1 cellular context compared by ENCODE assay signal in genomic region chr1:22364764-22365163, GRCh38.
TF ChIP-seq lines count a peak whose summit lies in the region.

No MANE protein-coding gene starts in this region.

TF ChIP-seq in K562, 482 proteins besides CTCF, POLR2A, EP300 and RAD21 (continued from another document):
- TF ChIP-seq, protein P1, sequence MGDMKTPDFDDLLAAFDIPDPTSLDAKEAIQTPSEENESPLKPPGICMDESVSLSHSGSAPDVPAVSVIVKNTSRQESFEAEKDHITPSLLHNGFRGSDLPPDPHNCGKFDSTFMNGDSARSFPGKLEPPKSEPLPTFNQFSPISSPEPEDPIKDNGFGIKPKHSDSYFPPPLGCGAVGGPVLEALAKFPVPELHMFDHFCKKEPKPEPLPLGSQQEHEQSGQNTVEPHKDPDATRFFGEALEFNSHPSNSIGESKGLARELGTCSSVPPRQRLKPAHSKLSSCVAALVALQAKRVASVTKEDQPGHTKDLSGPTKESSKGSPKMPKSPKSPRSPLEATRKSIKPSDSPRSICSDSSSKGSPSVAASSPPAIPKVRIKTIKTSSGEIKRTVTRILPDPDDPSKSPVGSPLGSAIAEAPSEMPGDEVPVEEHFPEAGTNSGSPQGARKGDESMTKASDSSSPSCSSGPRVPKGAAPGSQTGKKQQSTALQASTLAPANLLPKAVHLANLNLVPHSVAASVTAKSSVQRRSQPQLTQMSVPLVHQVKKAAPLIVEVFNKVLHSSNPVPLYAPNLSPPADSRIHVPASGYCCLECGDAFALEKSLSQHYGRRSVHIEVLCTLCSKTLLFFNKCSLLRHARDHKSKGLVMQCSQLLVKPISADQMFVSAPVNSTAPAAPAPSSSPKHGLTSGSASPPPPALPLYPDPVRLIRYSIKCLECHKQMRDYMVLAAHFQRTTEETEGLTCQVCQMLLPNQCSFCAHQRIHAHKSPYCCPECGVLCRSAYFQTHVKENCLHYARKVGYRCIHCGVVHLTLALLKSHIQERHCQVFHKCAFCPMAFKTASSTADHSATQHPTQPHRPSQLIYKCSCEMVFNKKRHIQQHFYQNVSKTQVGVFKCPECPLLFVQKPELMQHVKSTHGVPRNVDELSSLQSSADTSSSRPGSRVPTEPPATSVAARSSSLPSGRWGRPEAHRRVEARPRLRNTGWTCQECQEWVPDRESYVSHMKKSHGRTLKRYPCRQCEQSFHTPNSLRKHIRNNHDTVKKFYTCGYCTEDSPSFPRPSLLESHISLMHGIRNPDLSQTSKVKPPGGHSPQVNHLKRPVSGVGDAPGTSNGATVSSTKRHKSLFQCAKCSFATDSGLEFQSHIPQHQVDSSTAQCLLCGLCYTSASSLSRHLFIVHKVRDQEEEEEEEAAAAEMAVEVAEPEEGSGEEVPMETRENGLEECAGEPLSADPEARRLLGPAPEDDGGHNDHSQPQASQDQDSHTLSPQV (IDR thresholded peaks at IDR 0.05), result 0 out of 2 replicates have a peak, but pooled peaks have one; percentile 20
- TF ChIP-seq TAL1 (IDR thresholded peaks at IDR 0.05), result no peak
- TF ChIP-seq ZNF696 (CRISPR knock-in tag; conservative IDR thresholded peaks at IDR 0.05), result no peak
- TF ChIP-seq ZNF76 (CRISPR knock-in tag; IDR thresholded peaks at IDR 0.05; ENCODE audit: borderline replicate concordance), result no peak
- no peak for TF ChIP-seq MTA1 (IDR thresholded peaks at IDR 0.05; ENCODE audit: borderline replicate concordance)
- no peak for TF ChIP-seq ZNF766 (CRISPR knock-in tag; conservative IDR thresholded peaks at IDR 0.05)
- no peak for TF ChIP-seq ZKSCAN3 (CRISPR knock-in tag; IDR thresholded peaks at IDR 0.05)
- no peak for TF ChIP-seq SUPT5H (IDR thresholded peaks at IDR 0.05)
- TF ChIP-seq YY1 (IDR thresholded peaks at IDR 0.05; ENCODE audit: borderline replicate concordance in 1 of 3, control insufficient read depth in 1 of 3, extremely low read depth in 1 of 3, insufficient read depth in 3 of 3, insufficient read length in 1 of 3, insufficient replicate concordance in 2 of 3, low read depth in 1 of 3, low read length in 2 of 3), result peak in 2 of 3 experiments; percentile 74 to 90
- no peak for TF ChIP-seq SREBF2 (CRISPR knock-in tag; IDR thresholded peaks at IDR 0.05)
- no peak for TF ChIP-seq SMARCA4 (IDR thresholded peaks at IDR 0.05)
- TF ChIP-seq PRMT5 (CRISPR knock-in tag; IDR thresholded peaks at IDR 0.05), result no peak
